19 cellular contexts compared by ENCODE assay signal in the genomic region with DNA sequence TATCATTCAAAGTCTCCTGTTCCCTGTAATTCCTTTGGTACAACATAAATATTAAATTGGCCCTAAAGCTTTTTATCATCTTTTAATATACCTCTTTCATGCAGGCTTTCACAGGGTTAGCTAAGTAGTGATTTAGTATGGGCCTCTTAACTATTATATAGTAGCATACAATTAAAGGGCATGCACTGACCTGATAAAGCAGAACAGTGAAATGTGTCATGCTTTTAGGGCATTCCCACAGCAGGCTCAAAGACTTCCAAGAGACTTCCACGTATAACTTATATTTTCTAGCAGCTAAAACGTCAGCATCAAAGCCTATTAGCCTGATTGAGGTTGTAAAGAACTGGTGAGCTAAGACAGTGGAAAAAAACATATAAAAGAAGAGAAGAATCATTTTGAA. TPM values are rescaled to one million over a fixed set of nuclear protein-coding genes. Genes with fewer than 3 reads are reported as not detected.
DNase-seq lines count a peak whose midpoint lies in the region; ATAC-seq and TF ChIP-seq lines count a peak whose summit lies in the region.
"Had no signal": no experiment of that assay in that cellular context is flagged by ENCODE, and none has a peak within 500 bp of the region (broad histone marks: within the 10 kb centered on the region; RNA-seq: fewer than 3 reads in every experiment).

No MANE protein-coding gene starts in this region.

- H3K4me1 ChIP-seq in right cardiac atrium (ENCODE audit: control insufficient read depth, insufficient read depth, low read length) = peaks cover 5% of the 10 kb centered on the region
- H3K4me1 ChIP-seq in RWPE2 (ENCODE audit: insufficient read depth, poor library complexity, severe bottlenecking) = peaks cover 38% of the 10 kb centered on the region
- H3K4me1 ChIP-seq in foreskin keratinocyte = peaks cover 42% of the 10 kb centered on the region
- peaks cover 46% of the 10 kb centered on the region for H3K4me1 ChIP-seq in suprapubic skin
- peaks cover 20% of the 10 kb centered on the region for H3K4me1 ChIP-seq in lower lobe of right lung
- H3K4me1 ChIP-seq: BLaER1 had no signal

- H3K27ac ChIP-seq in right cardiac atrium (ENCODE audit: low read length) (no peak overlapping the region), RWPE2 (ENCODE audit: poor library complexity, severe bottlenecking) (no peak overlapping the region), foreskin keratinocyte (no peak overlapping the region), suprapubic skin (peak overlapping the region; percentile 5), lower lobe of right lung (no peak overlapping the region)
- H3K27ac ChIP-seq: BLaER1 had no signal

- H3K4me3 ChIP-seq in right cardiac atrium (ENCODE audit: low read length) (no peak overlapping the region), RWPE2 (ENCODE audit: severe bottlenecking) (no peak overlapping the region), suprapubic skin (no peak overlapping the region), lower lobe of right lung (no peak overlapping the region), foreskin fibroblast (ENCODE audit: low read depth in 1 of 2, low read length in 2 of 2) (no peak overlapping the region)
- H3K4me3 ChIP-seq: BLaER1 had no signal

- H3K9me3 ChIP-seq in right cardiac atrium (ENCODE audit: control insufficient read depth, low read length) (no peaks in the 10 kb centered on the region), RWPE2 (ENCODE audit: severe bottlenecking) (no peaks in the 10 kb centered on the region), suprapubic skin (no peaks in the 10 kb centered on the region), lower lobe of right lung (no peaks in the 10 kb centered on the region)
- H3K9me3 ChIP-seq: BLaER1 had no signal

- peaks cover 13% of the 10 kb centered on the region for H3K36me3 ChIP-seq in RWPE2 (ENCODE audit: low read depth)
- peaks cover 14% of the 10 kb centered on the region for H3K36me3 ChIP-seq in suprapubic skin
- peaks cover 15% of the 10 kb centered on the region for H3K36me3 ChIP-seq in lower lobe of right lung

- no peak for DNase-seq in left ventricle myocardium superior
- DNase-seq in right cardiac atrium = no peak
- no peak for DNase-seq in RWPE2 (ENCODE audit: low spot score)
- peak in 1 of 2 donors; percentile 51 for DNase-seq in foreskin keratinocyte
- DNase-seq in suprapubic skin (ENCODE audit: low spot score in 2 of 2) = no peak
- no peak for DNase-seq in lower lobe of right lung
- DNase-seq in COLO668 (lab: John Stamatoyannopoulos, UW; ENCODE audit: unreplicated experiment) = no peak
- no peak for DNase-seq in foreskin fibroblast
- DNase-seq: CD4-positive, CD25-positive, alpha-beta regulatory T cell; DMS53; NCI-H1092; NCI-H1417 treated with DMSO at 0.1 percent for 48 hours; NCI-H1694 treated with DMSO at 0.1 percent for 48 hours; NCI-H2081; NCI-H2171; NCI-H524; NCI-H774; Right ventricle myocardium superior had no signal

- peak; percentile 32 for ATAC-seq in left ventricle myocardium superior
- ATAC-seq in right cardiac atrium = no peak
- 0 out of 3 replicates have a peak, but pooled peaks have one; percentile 41 for ATAC-seq in RWPE2 (ENCODE audit: low read depth)
- peak; percentile 90 for ATAC-seq in foreskin keratinocyte
- ATAC-seq in lower lobe of right lung = no peak

- no peak for TF ChIP-seq POLR2A in suprapubic skin (IDR thresholded peaks at IDR 0.05)

- WGBS in right cardiac atrium = 82% methylated on average over 2 of the region's 2 CpGs
- WGBS in suprapubic skin = 53% methylated on average over 2 of the region's 2 CpGs

- H3K27me3 ChIP-seq in right cardiac atrium (ENCODE audit: control insufficient read depth, insufficient read depth) (no peaks in the 10 kb centered on the region), RWPE2 (ENCODE audit: insufficient read depth, poor library complexity, severe bottlenecking) (no peaks in the 10 kb centered on the region), foreskin keratinocyte (no peaks in the 10 kb centered on the region), suprapubic skin (no peaks in the 10 kb centered on the region), lower lobe of right lung (ENCODE audit: low read depth) (no peaks in the 10 kb centered on the region)
- H3K27me3 ChIP-seq: BLaER1 had no signal

- intact Hi-C loops in left ventricle myocardium superior (cut with micrococcal nuclease) = no loop called here
- intact Hi-C loops in right cardiac atrium (cut with DNase I) = no loop called here
- intact Hi-C loops in lower lobe of right lung (cut with DNase I) = no loop called here

- no peak for TF ChIP-seq EP300 in suprapubic skin (IDR thresholded peaks at IDR 0.05)

- TF ChIP-seq CTCF in RWPE2 (IDR thresholded peaks at IDR 0.05; ENCODE audit: poor library complexity, severe bottlenecking) (no peak), foreskin keratinocyte (conservative IDR thresholded peaks at IDR 0.05) (no peak), suprapubic skin (IDR thresholded peaks at IDR 0.05) (no peak), lower lobe of right lung (IDR thresholded peaks at IDR 0.05) (no peak), foreskin fibroblast (IDR thresholded peaks at IDR 0.05; ENCODE audit: low read depth, low read length) (no peak)

RNA-seq across cellular contexts. Expression of gene SAMD8, which starts 35.3 kb away (rescaled TPM):
- total RNA-seq in left ventricle myocardium superior (23.1 TPM), right cardiac atrium (10 to 100 TPM; 21.4 to 26.7 (median 24.5) TPM), foreskin keratinocyte (16.8 and 17.0 TPM in 2 replicates), suprapubic skin (10 to 100 TPM; 20.3 to 29.1 (median 22.8) TPM), lower lobe of right lung (21.7 TPM)
- polyA plus RNA-seq in right cardiac atrium (8.8 TPM), foreskin keratinocyte (3.8 and 4.2 TPM in 2 replicates)

Comparison
In these comparisons a context has a peak if more than half of its experiments do, and no peak if none do; other contexts are left out.
1. ATAC-seq: peak in left ventricle myocardium superior (single experiment), RWPE2 (single experiment) and foreskin keratinocyte (single experiment); none in right cardiac atrium (0 of 2) and lower lobe of right lung (0 of 2).